18 cellular contexts compared by ENCODE assay signal in the genomic region with DNA sequence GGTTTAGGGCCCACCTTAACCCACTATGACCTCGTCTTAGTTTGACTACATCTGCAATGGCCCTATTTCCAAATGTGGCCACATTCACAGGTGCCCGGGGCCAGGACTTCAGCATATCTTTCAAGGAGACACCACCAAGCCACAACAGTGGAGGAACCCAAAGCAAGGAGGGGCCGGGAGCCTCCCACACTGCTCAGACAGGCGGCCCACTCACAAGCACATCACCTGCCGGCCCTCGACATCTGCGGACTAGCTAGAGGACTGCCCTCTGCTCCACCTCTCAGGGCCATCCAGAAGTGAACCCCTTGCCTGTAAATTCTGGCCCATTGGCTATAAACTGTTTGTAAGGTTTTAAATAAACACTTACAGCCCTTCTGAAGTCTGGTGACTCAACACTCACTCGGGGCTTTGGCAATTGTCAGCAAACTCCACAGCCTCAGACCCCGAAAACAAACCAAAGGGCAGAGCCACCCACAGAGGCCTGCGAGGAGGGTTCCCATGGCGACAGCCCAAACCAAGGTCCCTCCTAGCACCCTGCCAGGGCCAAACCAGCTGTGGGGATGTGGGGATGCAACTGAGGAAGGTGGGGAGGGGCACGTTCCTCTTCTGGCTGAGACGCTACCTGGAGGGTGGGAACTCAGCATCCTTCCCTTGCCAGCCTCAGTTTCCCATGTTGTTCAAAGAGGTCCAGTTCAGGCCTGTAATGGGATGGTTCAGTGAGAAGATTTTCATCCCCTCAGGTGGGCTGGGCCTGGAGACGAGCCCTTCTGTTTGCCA.
DNase-seq lines count a peak whose midpoint lies in the region; ATAC-seq and TF ChIP-seq lines count a peak whose summit lies in the region.
"Had no signal": no experiment of that assay in that cellular context is flagged by ENCODE, and none has a peak within 500 bp of the region (broad histone marks: within the 10 kb centered on the region; RNA-seq: fewer than 3 reads in every experiment).

No MANE protein-coding gene starts in this region.

- no peaks in the 10 kb centered on the region for H3K27me3 ChIP-seq in upper lobe of right lung
- H3K27me3 ChIP-seq: Peyer's patch, SJCRH30 had no signal

- H3K36me3 ChIP-seq in mucosa of descending colon (ENCODE audit: low read depth) (no peaks in the 10 kb centered on the region), upper lobe of right lung (no peaks in the 10 kb centered on the region)
- H3K36me3 ChIP-seq: Peyer's patch, SJCRH30 had no signal

- no peak overlapping the region for H3K4me3 Mint-ChIP-seq in natural killer cell treated with Interleukin-12 subunit alpha and Interleukin-12 subunit beta and Interleukin-15 and Interleukin-18, amount 100 ng/mL, for 72 hours
- H3K4me3 Mint-ChIP-seq in natural killer cell (no peak overlapping the region), chondrocyte (ENCODE audit: unreplicated experiment) (no peak overlapping the region)
- H3K4me3 Mint-ChIP-seq: CD4-positive, alpha-beta T cell had no signal

- peaks cover 0 to 6% of the 10 kb centered on the region in 2 donors for H3K4me1 Mint-ChIP-seq in natural killer cell treated with Interleukin-12 subunit alpha and Interleukin-12 subunit beta and Interleukin-15 and Interleukin-18, amount 100 ng/mL, for 72 hours (ENCODE audit: low read depth in 2 of 2)
- H3K4me1 Mint-ChIP-seq in natural killer cell: no peaks in the 10 kb centered on the region
- H3K4me1 Mint-ChIP-seq in chondrocyte (ENCODE audit: low read depth): peaks cover 12% of the 10 kb centered on the region

- H3K4me3 ChIP-seq in NB4 (ENCODE audit: low read depth, low read length): no peak overlapping the region
- H3K4me3 ChIP-seq in mucosa of descending colon: no peak overlapping the region
- no peak overlapping the region for H3K4me3 ChIP-seq in upper lobe of right lung
- H3K4me3 ChIP-seq: Peyer's patch, SJCRH30 had no signal

- H3K9me3 ChIP-seq in mucosa of descending colon (no peaks in the 10 kb centered on the region), upper lobe of right lung (no peaks in the 10 kb centered on the region)
- H3K9me3 ChIP-seq: Peyer's patch, SJCRH30 had no signal

- H3K27ac ChIP-seq in upper lobe of right lung: no peak overlapping the region
- H3K27ac ChIP-seq: KMS-11, Peyer's patch, SJCRH30 had no signal

- peak; percentile 42 for DNase-seq in natural killer cell treated with Interleukin-12 subunit alpha and Interleukin-12 subunit beta and Interleukin-15 and Interleukin-18, amount 100 ng/mL, for 72 hours (ENCODE audit: low spot score)
- DNase-seq in natural killer cell: no peak
- DNase-seq in NB4 (ENCODE audit: low read depth): peak; percentile 6
- no peak for DNase-seq in mucosa of descending colon
- peak; percentile 51 for DNase-seq in upper lobe of right lung
- DNase-seq in chondrocyte (ENCODE audit: low spot score): no peak
- no peak for DNase-seq in SHP77 (lab: John Stamatoyannopoulos, UW)
- DNase-seq: CD4-positive, alpha-beta T cell; DMS153; NCI-H1105 treated with DMSO at 0.1 percent for 48 hours; NCI-H2029 treated with DMSO at 0.1 percent for 48 hours; NCI-H2171; NCI-H345; NCI-H526; Peyer's patch; SJCRH30 had no signal

- H3K4me1 ChIP-seq in mucosa of descending colon (ENCODE audit: low read depth) (no peaks in the 10 kb centered on the region), upper lobe of right lung (no peaks in the 10 kb centered on the region)
- H3K4me1 ChIP-seq: Peyer's patch, SJCRH30 had no signal

- H3K27ac Mint-ChIP-seq in natural killer cell treated with Interleukin-12 subunit alpha and Interleukin-12 subunit beta and Interleukin-15 and Interleukin-18, amount 100 ng/mL, for 72 hours: no peak overlapping the region
- H3K27ac Mint-ChIP-seq in natural killer cell (no peak overlapping the region), chondrocyte (ENCODE audit: unreplicated experiment) (no peak overlapping the region)
- H3K27ac Mint-ChIP-seq: CD4-positive, alpha-beta T cell had no signal

- no peaks in the 10 kb centered on the region for H3K9me3 Mint-ChIP-seq in natural killer cell treated with Interleukin-12 subunit alpha and Interleukin-12 subunit beta and Interleukin-15 and Interleukin-18, amount 100 ng/mL, for 72 hours
- H3K9me3 Mint-ChIP-seq in natural killer cell (no peaks in the 10 kb centered on the region), chondrocyte (ENCODE audit: low read depth) (no peaks in the 10 kb centered on the region)
- H3K9me3 Mint-ChIP-seq: CD4-positive, alpha-beta T cell had no signal

- H3K27me3 Mint-ChIP-seq in natural killer cell treated with Interleukin-12 subunit alpha and Interleukin-12 subunit beta and Interleukin-15 and Interleukin-18, amount 100 ng/mL, for 72 hours: peaks cover 0 to 2% of the 10 kb centered on the region in 2 donors
- no peaks in the 10 kb centered on the region for H3K27me3 Mint-ChIP-seq in natural killer cell (ENCODE audit: low read depth in 2 of 2)
- no peaks in the 10 kb centered on the region for H3K27me3 Mint-ChIP-seq in chondrocyte (ENCODE audit: low read depth)
- H3K27me3 Mint-ChIP-seq: CD4-positive, alpha-beta T cell had no signal

- TF ChIP-seq CTCF in natural killer cell (IDR thresholded peaks at IDR 0.05): no peak
- no peak for TF ChIP-seq CTCF in NB4 (IDR thresholded peaks at IDR 0.05; ENCODE audit: low read depth, low read length)
- TF ChIP-seq CTCF in mucosa of descending colon (IDR thresholded peaks at IDR 0.05): no peak
- TF ChIP-seq CTCF in upper lobe of right lung (IDR thresholded peaks at IDR 0.05): no peak
- no peak for TF ChIP-seq CTCF in chondrocyte (IDR thresholded peaks at IDR 0.05)

- ATAC-seq in natural killer cell treated with Interleukin-12 subunit alpha and Interleukin-12 subunit beta and Interleukin-15 and Interleukin-18, amount 100 ng/mL, for 72 hours: no peak
- ATAC-seq in natural killer cell (no peak), mucosa of descending colon (peak; percentile 34), upper lobe of right lung (no peak)
- ATAC-seq: HCT116 had no signal

- no peak for TF ChIP-seq POLR2A in NB4 (IDR thresholded peaks at IDR 0.05; ENCODE audit: extremely low read depth, insufficient read length)

- no peaks in the 10 kb centered on the region for H3K36me3 Mint-ChIP-seq in natural killer cell treated with Interleukin-12 subunit alpha and Interleukin-12 subunit beta and Interleukin-15 and Interleukin-18, amount 100 ng/mL, for 72 hours
- H3K36me3 Mint-ChIP-seq in natural killer cell (no peaks in the 10 kb centered on the region), chondrocyte (ENCODE audit: low read depth) (no peaks in the 10 kb centered on the region)

- intact Hi-C loops in natural killer cell (cut with micrococcal nuclease): no loop called here
- intact Hi-C loops in mucosa of descending colon (cut with DNase I, micrococcal nuclease): no loop called here
- intact Hi-C loops in upper lobe of right lung (cut with DNase I): no loop called here

Comparison
In these comparisons a context has a peak if more than half of its experiments do, and no peak if none do; other contexts are left out.
1. DNase-seq: peak in natural killer cell treated with Interleukin-12 subunit alpha and Interleukin-12 subunit beta and Interleukin-15 and Interleukin-18, amount 100 ng/mL, for 72 hours (single experiment), NB4 (single experiment) and upper lobe of right lung (single experiment); none in natural killer cell (single experiment), mucosa of descending colon (0 of 3), chondrocyte (single experiment) and SHP77 (0 of 2).